In the genomic region with DNA sequence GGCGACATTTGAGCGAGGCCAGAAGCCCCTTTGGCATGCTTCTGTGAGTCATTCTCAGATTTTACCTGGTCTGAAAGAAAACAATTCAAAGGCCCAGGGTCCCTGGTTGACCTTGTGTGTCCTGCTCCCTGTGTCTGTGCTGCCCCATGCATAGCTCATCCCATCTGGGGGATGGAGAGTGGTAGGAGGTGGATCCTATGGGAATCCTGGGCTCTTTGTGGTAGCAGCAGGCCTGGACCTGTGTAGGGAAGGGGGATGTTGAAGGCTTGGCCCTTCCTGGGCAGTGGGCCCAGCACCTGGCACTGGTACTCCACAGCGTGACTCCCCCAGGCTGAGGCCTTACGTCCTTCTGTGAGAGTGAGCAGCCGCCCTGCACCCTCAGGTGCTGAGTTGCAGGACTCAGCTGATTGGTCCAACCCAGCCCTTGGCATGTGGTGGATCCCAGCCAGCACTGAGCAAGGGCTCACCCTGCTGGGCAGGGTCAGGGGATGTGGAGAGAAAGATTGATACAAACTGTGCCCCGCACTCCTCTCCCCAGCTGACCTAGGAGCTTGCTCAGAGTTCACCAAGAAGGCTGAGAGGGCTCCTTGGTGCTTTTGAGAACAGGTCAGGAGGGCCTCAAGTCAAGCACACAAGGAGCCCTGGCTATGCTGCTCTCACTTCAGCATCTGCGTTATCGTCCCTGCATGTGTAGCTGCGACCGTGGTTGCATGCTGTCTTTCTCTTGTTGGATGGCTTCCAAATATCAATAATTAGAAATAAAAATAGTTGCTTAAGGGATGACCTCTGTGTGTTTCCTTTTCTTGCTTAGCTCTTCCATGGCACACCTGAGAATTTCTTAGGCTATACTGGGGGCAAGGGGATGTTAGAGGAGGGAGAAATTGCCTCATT, we compare ENCODE assay signal across 7 cellular contexts. TPM values are rescaled to one million over a fixed set of nuclear protein-coding genes. Genes with fewer than 3 reads are reported as not detected.
DNase-seq lines count a peak whose midpoint lies in the region; ATAC-seq and TF ChIP-seq lines count a peak whose summit lies in the region.

No MANE protein-coding gene starts in this region.

- H3K4me3 ChIP-seq in heart left ventricle (no peak overlapping the region), sigmoid colon (no peak overlapping the region)

- H3K36me3 ChIP-seq in heart left ventricle (peaks cover 0 to 5% (median 0%) of the 10 kb centered on the region in 9 donors), sigmoid colon (peaks cover 0 to 7% (median 0%) of the 10 kb centered on the region in 4 donors)

- WGBS in heart left ventricle, 4 donors: 57 to 66% (median 63%) methylated on average over 9 to 10 of the region's 10 CpGs
- 92 to 93% methylated on average over 10 of the region's 10 CpGs for WGBS in sigmoid colon, 2 donors

- no peak for TF ChIP-seq EP300 in sigmoid colon (IDR thresholded peaks at IDR 0.05)

- DNase-seq in HT-29 (ENCODE audit: low spot score): peak; percentile 50
- DNase-seq in RPMI8226: peak; percentile 20
- peak in 2 of 5 donors; percentile 48 to 73 for DNase-seq in heart left ventricle
- peak; percentile 58 for DNase-seq in sigmoid colon
- DNase-seq in activated CD4-positive, alpha-beta T cell treated with anti-CD3 and anti-CD28 coated beads for 4 hours: no peak

- H3K4me1 ChIP-seq in heart left ventricle (peaks cover 0 to 26% (median 4%) of the 10 kb centered on the region in 12 donors), sigmoid colon (peaks cover 0 to 35% (median 23%) of the 10 kb centered on the region in 4 donors)

- peak; percentile 55 to 80 (median 74) for ATAC-seq in heart left ventricle
- ATAC-seq in HG02852 (IDR thresholded peaks at IDR 0.05; ENCODE audit: unreplicated experiment): no peak
- no peak for ATAC-seq in HG02884 (IDR thresholded peaks at IDR 0.05; ENCODE audit: unreplicated experiment)

- TF ChIP-seq CTCF in heart left ventricle (IDR thresholded peaks at IDR 0.05) (peak in 2 of 12 donors; percentile 20 to 30), sigmoid colon (IDR thresholded peaks at IDR 0.05) (no peak)

- H3K9me3 ChIP-seq in heart left ventricle (no peaks in the 10 kb centered on the region), sigmoid colon (no peaks in the 10 kb centered on the region)

- TF ChIP-seq POLR2A in heart left ventricle (IDR thresholded peaks at IDR 0.05): no peak
- no peak for TF ChIP-seq POLR2A in sigmoid colon (IDR thresholded peaks at IDR 0.05)

- H3K27me3 ChIP-seq in heart left ventricle (no peaks in the 10 kb centered on the region), sigmoid colon (no peaks in the 10 kb centered on the region)

- intact Hi-C loops in heart left ventricle (cut with DNase I): loop anchor here in 1 of 10 donors (1.0 kb wide), 1 partner anchor 32 kb away; a partner anchor contains a TSS
- intact Hi-C loops in sigmoid colon (cut with DNase I): no loop called here

- H3K27ac ChIP-seq in heart left ventricle (peak overlapping the region in 2 of 12 donors; percentile 0 to 27), sigmoid colon (peak overlapping the region in 1 of 4 donors; percentile 80)

RNA-seq across cellular contexts. Expression of a gene that starts 21.4 kb away (rescaled TPM):
- total RNA-seq in HT-29 (2014; rRNA removed; shearing (Covaris generic)): 14.1 and 16.2 TPM in 2 replicates
- 10 to 100 TPM in 6 of 9 donors, 1 to 10 TPM in 3; 5.4 to 17.9 (median 11.8) TPM for total RNA-seq in heart left ventricle
- polyA plus RNA-seq in heart left ventricle: 10 to 100 TPM in 1 of 2 donors, 1 to 10 TPM in 1; 7.3 to 20.6 TPM
- 10 to 100 TPM in 3 of 4 donors, 1 to 10 TPM in 1; 9.7 to 14.0 (median 12.1) TPM for total RNA-seq in sigmoid colon
- polyA plus RNA-seq in sigmoid colon: 10 to 100 TPM in 2 of 3 donors, 1 to 10 TPM in 1; 9.5 to 12.4 (median 10.2) TPM

RNA-seq across cellular contexts. Expression of a gene that starts 32.1 kb away (rescaled TPM):
- 3.7 and 4.6 TPM in 2 replicates for total RNA-seq in HT-29 (2014; rRNA removed; shearing (Covaris generic))
- total RNA-seq in heart left ventricle: 1 to 10 TPM in 7 of 9 donors, under 1 TPM in 2; 0.38 to 6.0 (median 2.8) TPM
- polyA plus RNA-seq in heart left ventricle: 1 to 10 TPM; 1.4 to 4.1 TPM
- 1 to 10 TPM; 1.6 to 5.3 (median 3.4) TPM for total RNA-seq in sigmoid colon
- polyA plus RNA-seq in sigmoid colon: 1 to 10 TPM in 1 of 3 donors, under 1 TPM in 1, not detected in 1; 0.92 to 6.5 TPM

RNA-seq across cellular contexts. Expression of a gene that starts 32.3 kb away (rescaled TPM):
- total RNA-seq in HT-29 (2014; rRNA removed; shearing (Covaris generic)): 13.1 and 15.4 TPM in 2 replicates
- 10 to 100 TPM; 12.0 to 20.5 (median 14.8) TPM for total RNA-seq in heart left ventricle
- polyA plus RNA-seq in heart left ventricle: 10 to 100 TPM in 1 of 2 donors, 1 to 10 TPM in 1; 6.3 to 17.0 TPM
- total RNA-seq in sigmoid colon: 10 to 100 TPM; 15.0 to 42.7 (median 22.3) TPM
- polyA plus RNA-seq in sigmoid colon: 1 to 10 TPM; 2.3 to 9.5 (median 3.0) TPM

Comparison
In these comparisons a context has a peak if more than half of its experiments do, and no peak if none do; other contexts are left out.
1. DNase-seq: peak in HT-29 (single experiment), RPMI8226 (single experiment) and sigmoid colon (single experiment); none in activated CD4-positive, alpha-beta T cell treated with anti-CD3 and anti-CD28 coated beads for 4 hours (0 of 2).
2. ATAC-seq: peak in heart left ventricle (4 of 4); none in HG02852 (single experiment) and HG02884 (single experiment).